ENCODE assay signal across 1 cellular context in genomic region chr10:61957806-61958205, GRCh38.
TF ChIP-seq lines count a peak whose summit lies in the region.

No MANE protein-coding gene starts in this region.

TF ChIP-seq in IMR-90, 13 proteins besides CTCF, POLR2A, EP300 and RAD21:
- TF ChIP-seq MAFK (IDR thresholded peaks at IDR 0.05; ENCODE audit: low read depth, low read length): no peak
- TF ChIP-seq USF2 (IDR thresholded peaks at IDR 0.05; ENCODE audit: low read depth, low read length): no peak
- TF ChIP-seq CHD1 (IDR thresholded peaks at IDR 0.05; ENCODE audit: low read depth, low read length): no peak
- TF ChIP-seq MXI1 (IDR thresholded peaks at IDR 0.05; ENCODE audit: borderline replicate concordance, low read depth, low read length): no peak
- no peak for TF ChIP-seq CEBPB (IDR thresholded peaks at IDR 0.05; ENCODE audit: low read depth, low read length)
- TF ChIP-seq RFX5 (IDR thresholded peaks at IDR 0.05; ENCODE audit: low read depth, low read length): no peak
- no peak for TF ChIP-seq SMC3 (IDR thresholded peaks at IDR 0.05; ENCODE audit: low read depth, low read length)
- no peak for TF ChIP-seq RCOR1 (IDR thresholded peaks at IDR 0.05; ENCODE audit: insufficient replicate concordance, low read length)
- TF ChIP-seq NFE2L2 (IDR thresholded peaks at IDR 0.05; ENCODE audit: low read depth, low read length): no peak
- no peak for TF ChIP-seq ELK1 (IDR thresholded peaks at IDR 0.05; ENCODE audit: borderline replicate concordance, low read depth, low read length)
- TF ChIP-seq BHLHE40 (IDR thresholded peaks at IDR 0.05; ENCODE audit: low read depth, low read length): no peak
- TF ChIP-seq MAZ (IDR thresholded peaks at IDR 0.05; ENCODE audit: borderline replicate concordance, low read depth, low read length): no peak
- no peak for TF ChIP-seq FOS (IDR thresholded peaks at IDR 0.05; ENCODE audit: low read depth, low read length)
